9 cellular contexts compared by ENCODE assay signal in genomic region chrX:4710618-4711433, GRCh38.
DNase-seq lines count a peak whose midpoint lies in the region; ATAC-seq and TF ChIP-seq lines count a peak whose summit lies in the region.
"Had no signal": no experiment of that assay in that cellular context is flagged by ENCODE, and none has a peak within 500 bp of the region (broad histone marks: within the 10 kb centered on the region; RNA-seq: fewer than 3 reads in every experiment).

No MANE protein-coding gene starts in this region.

- H3K9me3 Mint-ChIP-seq in nephron progenitor cell: peaks cover 23% of the 10 kb centered on the region

- peak; percentile 49 for ATAC-seq in GM18873 (IDR thresholded peaks at IDR 0.05; ENCODE audit: low FRiP score, unreplicated experiment)
- ATAC-seq in HG03159 (IDR thresholded peaks at IDR 0.05; ENCODE audit: unreplicated experiment): peak; percentile 56
- ATAC-seq in GM19467 (IDR thresholded peaks at IDR 0.05; ENCODE audit: unreplicated experiment): no peak
- ATAC-seq in HG03139 (IDR thresholded peaks at IDR 0.05; ENCODE audit: unreplicated experiment): no peak

- peak overlapping the region; percentile 72 for H3K27ac Mint-ChIP-seq in nephron progenitor cell

- H3K36me3 Mint-ChIP-seq in nephron progenitor cell (ENCODE audit: low read depth): no peaks in the 10 kb centered on the region

- no peak for TF ChIP-seq CTCF in nephron progenitor cell (IDR thresholded peaks at IDR 0.05)

- DNase-seq in SKM-1 (lab: John Stamatoyannopoulos, UW; ENCODE audit: unreplicated experiment) (peak; percentile 32), nephron progenitor cell (no peak), RKO (ENCODE audit: low spot score) (no peak)
- no peak for DNase-seq in activated CD4-positive, alpha-beta T cell treated with anti-CD3 and anti-CD28 coated beads for 1 hour
- DNase-seq: NCI-H1694 treated with DMSO at 0.1 percent for 48 hours had no signal

- peaks cover 4% of the 10 kb centered on the region for H3K27me3 Mint-ChIP-seq in nephron progenitor cell (ENCODE audit: low read depth, poor library complexity)

- no peaks in the 10 kb centered on the region for H3K4me1 Mint-ChIP-seq in nephron progenitor cell

- H3K4me3 Mint-ChIP-seq in nephron progenitor cell: no peak overlapping the region

Comparison
In these comparisons a context has a peak if more than half of its experiments do, and no peak if none do; other contexts are left out.
1. ATAC-seq: peak in GM18873 (single experiment) and HG03159 (single experiment); none in GM19467 (single experiment) and HG03139 (single experiment).